In the genomic region with DNA sequence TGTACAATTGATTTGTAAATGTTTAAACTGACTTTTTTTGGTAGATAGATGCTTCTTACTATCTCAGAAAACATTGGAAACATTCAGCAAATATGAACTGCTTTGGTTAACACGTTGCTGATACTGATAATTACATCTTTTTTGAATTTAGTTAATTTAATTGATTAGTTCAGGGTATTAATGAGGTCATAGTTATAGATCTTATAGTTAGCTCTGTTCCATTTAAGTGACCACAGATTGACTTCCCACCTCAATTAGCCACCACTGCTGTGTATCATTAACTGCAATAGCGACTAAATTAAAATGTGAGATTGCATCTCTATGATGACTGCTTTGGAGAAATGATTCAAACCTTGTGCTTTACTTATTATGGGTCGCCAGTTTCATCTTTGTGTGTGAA, we compare ENCODE assay signal across 32 cellular contexts.
"Had no signal": no experiment of that assay in that cellular context is flagged by ENCODE, and none has a peak within 500 bp of the region (broad histone marks: within the 10 kb centered on the region; RNA-seq: fewer than 3 reads in every experiment).

No MANE protein-coding gene starts in this region.

- DNase-seq: Karpas-422, MG63, MM.1S, NCI-H1048, NCI-H1092, NCI-H1092 treated with DMSO at 0.1 percent for 48 hours, NCI-H1105, NCI-H1105 treated with DMSO at 0.1 percent for 48 hours, NCI-H1417, NCI-H1417 treated with DMSO at 0.1 percent for 48 hours, NCI-H1436, NCI-H1436 treated with DMSO at 0.1 percent for 48 hours, NCI-H146, NCI-H1694, NCI-H1694 treated with DMSO at 0.1 percent for 48 hours, NCI-H187, NCI-H187 treated with DMSO at 0.1 percent for 48 hours, NCI-H1930, NCI-H2029, NCI-H2029 treated with DMSO at 0.1 percent for 48 hours, NCI-H2081, NCI-H2081 treated with DMSO at 0.1 percent for 48 hours, NCI-H2107, NCI-H2171, NCI-H2171 treated with DMSO at 0.1 percent for 48 hours, NCI-H2227 treated with DMSO at 0.1 percent for 48 hours, NCI-H226, NCI-H345, NCI-H446, NCI-H446 treated with DMSO at 0.1 percent for 48 hours, NCI-H510A, NCI-H510A treated with DMSO at 0.1 percent for 48 hours had no signal

- H3K36me3 ChIP-seq: MG63 had no signal

- H3K4me3 ChIP-seq: MG63 had no signal

- H3K9me3 ChIP-seq: MG63 had no signal

- H3K27me3 ChIP-seq: MG63 had no signal
